20 cellular contexts compared by ENCODE assay signal in the genomic region with DNA sequence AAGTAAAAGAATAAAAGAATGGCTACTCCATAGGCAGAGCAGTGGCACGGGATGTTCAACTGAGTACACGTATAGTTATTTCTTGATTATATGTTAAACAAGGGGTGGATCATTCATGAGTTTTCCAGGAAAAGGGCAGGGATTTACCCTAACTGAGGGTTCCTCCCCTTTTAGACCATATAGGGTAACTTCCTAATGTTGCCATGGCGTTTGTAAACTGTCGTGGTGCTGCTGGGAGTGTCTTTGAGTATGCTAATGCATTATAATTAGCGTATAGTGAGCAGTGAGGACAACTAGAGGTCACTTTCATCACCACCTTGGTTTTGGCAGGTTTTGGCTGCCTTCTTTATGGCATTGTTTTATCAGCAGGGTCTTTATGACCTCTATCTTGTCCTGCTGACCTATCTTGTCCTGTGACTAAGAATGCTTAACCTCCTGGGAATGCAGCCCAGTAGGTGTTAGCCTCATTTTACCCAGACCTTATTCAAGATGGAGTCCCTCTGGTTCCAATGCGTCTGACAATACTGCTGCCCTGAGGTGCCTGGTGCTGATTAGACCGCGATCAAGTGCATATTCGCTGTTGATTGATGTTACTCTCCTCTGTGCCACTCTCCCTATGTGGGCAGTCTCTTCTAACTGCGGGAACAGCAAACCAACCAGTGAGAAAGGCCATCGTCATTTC.
"Had no signal": no experiment of that assay in that cellular context is flagged by ENCODE, and none has a peak within 500 bp of the region (broad histone marks: within the 10 kb centered on the region; RNA-seq: fewer than 3 reads in every experiment).

No MANE protein-coding gene starts in this region.

- H3K36me3 Mint-ChIP-seq: natural killer cell; stimulated activated effector memory CD8-positive, alpha-beta T cell treated with anti-CD3 and anti-CD28 coated beads, Interleukin-12 subunit alpha, Interleukin-12 subunit beta, amount 100 ng/mL, for 72 hours had no signal

- H3K27ac ChIP-seq: brain microvascular endothelial cell, esophagus muscularis mucosa, hepatocyte, left lung, tibial artery, vagina had no signal

- H3K79me2 ChIP-seq: hepatocyte had no signal

- H3K9me3 ChIP-seq: esophagus muscularis mucosa, mucosa of descending colon, tibial artery, vagina had no signal

- H3K9me3 Mint-ChIP-seq: natural killer cell; stimulated activated effector memory CD8-positive, alpha-beta T cell treated with anti-CD3 and anti-CD28 coated beads, Interleukin-12 subunit alpha, Interleukin-12 subunit beta, amount 100 ng/mL, for 72 hours had no signal

- H3K27me3 ChIP-seq: brain microvascular endothelial cell, esophagus muscularis mucosa, hepatocyte, left lung, tibial artery, vagina had no signal

- DNase-seq: activated CD4-positive, alpha-beta T cell treated with anti-CD3 and anti-CD28 coated beads, Interleukin-2, amount 10 ng/mL, durations not matched to agents 7 days and 5 days; activated T-cell treated with anti-CD3 and anti-CD28 coated beads, Interleukin-2, amount 50 U/mL, for 1 hour; anterior cingulate cortex; brain microvascular endothelial cell; cortex of kidney; effector CD4-positive, alpha-beta T cell; kidney; left lung; mammary epithelial cell; mucosa of descending colon; natural killer cell; nucleus accumbens; posterior cingulate gyrus; tibial artery had no signal

- H3K4me1 ChIP-seq: esophagus muscularis mucosa, left lung, tibial artery, vagina had no signal

- ATAC-seq: left lung, mucosa of descending colon, natural killer cell had no signal

- H3K4me2 ChIP-seq: hepatocyte had no signal

- H3K27ac Mint-ChIP-seq: activated CD4-positive, alpha-beta T cell treated with anti-CD3 and anti-CD28 coated beads, Interleukin-2, amount 10 ng/mL, durations not matched to agents 7 days and 5 days; activated T-helper 2 cell treated with anti-CD3 and anti-CD28 coated beads, Interferon-gamma antibody, Interleukin-2, Interleukin-4, amounts not matched to agents 10 μg/mL and 5 μg/mL and 100 μg/mL, durations not matched to agents 14 hours and 24 hours and 36 hours; natural killer cell; stimulated activated effector memory CD8-positive, alpha-beta T cell treated with anti-CD3 and anti-CD28 coated beads, Interleukin-12 subunit alpha, Interleukin-12 subunit beta, amount 100 ng/mL, for 72 hours; T-helper 2 cell treated with Interferon-gamma antibody and Interleukin-4, amounts not matched to agents 5 μg/mL and 100 μg/mL, for 36 hours had no signal

- H2AFZ ChIP-seq: hepatocyte had no signal

- H3K4me3 Mint-ChIP-seq: activated CD4-positive, alpha-beta T cell treated with anti-CD3 and anti-CD28 coated beads, Interleukin-2, amount 10 ng/mL, durations not matched to agents 7 days and 5 days; natural killer cell; stimulated activated effector memory CD8-positive, alpha-beta T cell treated with anti-CD3 and anti-CD28 coated beads, Interleukin-12 subunit alpha, Interleukin-12 subunit beta, amount 100 ng/mL, for 72 hours; T-helper 2 cell treated with Interferon-gamma antibody and Interleukin-4, amounts not matched to agents 5 μg/mL and 100 μg/mL, for 36 hours had no signal

- H3K36me3 ChIP-seq: brain microvascular endothelial cell, esophagus muscularis mucosa, left lung, tibial artery, vagina had no signal

- H3K4me3 ChIP-seq: esophagus muscularis mucosa, hepatocyte, left lung, mucosa of descending colon, tibial artery, vagina had no signal

- H3K27me3 Mint-ChIP-seq: activated CD4-positive, alpha-beta T cell treated with anti-CD3 and anti-CD28 coated beads, Interleukin-2, amount 10 ng/mL, durations not matched to agents 7 days and 5 days had no signal
